In genomic region chr5:143145388-143145787, GRCh38 we compare ENCODE assay signal across 13 cellular contexts.
DNase-seq lines count a peak whose midpoint lies in the region; ATAC-seq, FAIRE-seq and TF ChIP-seq lines count a peak whose summit lies in the region.
"Had no signal": no experiment of that assay in that cellular context is flagged by ENCODE, and none has a peak within 500 bp of the region (broad histone marks: within the 10 kb centered on the region; RNA-seq: fewer than 3 reads in every experiment).

No MANE protein-coding gene starts in this region.

- H3K9me3 ChIP-seq in MM.1S (replicated peaks; ENCODE audit: insufficient read depth, low read length) (no peaks in the 10 kb centered on the region), lower lobe of right lung (no peaks in the 10 kb centered on the region), spleen (no peaks in the 10 kb centered on the region)

- H3K36me3 ChIP-seq in MM.1S (replicated peaks; ENCODE audit: insufficient read depth, low read length) (no peaks in the 10 kb centered on the region), lower lobe of right lung (peaks cover 9% of the 10 kb centered on the region), spleen (peaks cover 0 to 36% (median 0%) of the 10 kb centered on the region in 6 donors)

- H3K4me1 ChIP-seq in MM.1S (ENCODE audit: low read length): no peaks in the 10 kb centered on the region
- peaks cover 29% of the 10 kb centered on the region for H3K4me1 ChIP-seq in lower lobe of right lung
- H3K4me1 ChIP-seq in spleen: peaks cover 0 to 16% (median 6%) of the 10 kb centered on the region in 6 donors

- H3K27me3 ChIP-seq in MM.1S (replicated peaks; ENCODE audit: insufficient read depth, low read length): no peaks in the 10 kb centered on the region
- H3K27me3 ChIP-seq in lower lobe of right lung (ENCODE audit: low read depth): no peaks in the 10 kb centered on the region
- H3K27me3 ChIP-seq in spleen (replicated peaks in 1 of 7): no peaks in the 10 kb centered on the region

- 55 to 62% (median 56%) methylated on average over 6 of the region's 6 CpGs for WGBS in spleen, 5 donors

- H3F3A ChIP-seq in MM.1S (ENCODE audit: insufficient read depth, low read length): no peaks in the 10 kb centered on the region

- H3K79me2 ChIP-seq in MM.1S (ENCODE audit: low read length): no peaks in the 10 kb centered on the region

- H4K20me1 ChIP-seq in MM.1S (ENCODE audit: insufficient read depth, low read length): no peaks in the 10 kb centered on the region

- H3K4me3 ChIP-seq in MM.1S (ENCODE audit: low read length) (peak overlapping the region; percentile 22; the same call in 1 of the 2 replicates), lower lobe of right lung (no peak overlapping the region), spleen (no peak overlapping the region)

- H3K9me2 ChIP-seq in MM.1S (replicated peaks; ENCODE audit: insufficient read depth, low read length): no peaks in the 10 kb centered on the region

- TF ChIP-seq POLR2A in spleen (IDR thresholded peaks at IDR 0.05): no peak
- TF ChIP-seq POLR2A in H54 (IDR thresholded peaks at IDR 0.05; ENCODE audit: low read depth, low read length): no peak

- TF ChIP-seq CTCF in MM.1S (IDR thresholded peaks at IDR 0.05; ENCODE audit: low read length) (no peak), lower lobe of right lung (IDR thresholded peaks at IDR 0.05) (no peak), spleen (IDR thresholded peaks at IDR 0.05 in 8 of 11, conservative IDR thresholded peaks at IDR 0.05 in 3 of 11) (no peak)

- H3K4me2 ChIP-seq in MM.1S (ENCODE audit: low read depth, low read length): peak overlapping the region; percentile 29; the same call in 1 of the 2 replicates
- H3K4me2 ChIP-seq: KMS-11 had no signal

- H3K27ac ChIP-seq in MM.1S (ENCODE audit: low read length): no peak overlapping the region
- H3K27ac ChIP-seq in angular gyrus (ENCODE audit: low read depth, low read length): peak overlapping the region; percentile 48
- H3K27ac ChIP-seq in lower lobe of right lung: peak overlapping the region; percentile 69
- H3K27ac ChIP-seq in spleen: peak overlapping the region in 6 of 8 donors; percentile 28 to 71 (median 64)
- H3K27ac ChIP-seq: KMS-11 had no signal

- DNase-seq in MM.1S (no peak), lower lobe of right lung (no peak), spleen (no peak), H54 (ENCODE audit: insufficient read length, low spot score) (no peak)
- DNase-seq: activated effector memory CD4-positive, alpha-beta T cell treated with Interleukin-2 at 50 U/mL for 16 hours; central memory CD4-positive, alpha-beta T cell; NCI-H2081 treated with DMSO at 0.1 percent for 48 hours; stimulated activated CD4-positive, alpha-beta T cell treated with anti-CD3 and anti-CD28 coated beads, Interleukin-1b, Interleukin-23, amount 100 ng/mL, for 48 hours had no signal

- H3K9ac ChIP-seq in MM.1S (ENCODE audit: low read length): no peak overlapping the region
- H3K9ac ChIP-seq: KMS-11 had no signal

- intact Hi-C loops in lower lobe of right lung (cut with DNase I) (no loop called here), spleen (cut with DNase I; ENCODE audit: low total_unique reads) (no loop called here)

- FAIRE-seq in H54 (lab: Jason Lieb, UNC): no peak
- FAIRE-seq: keratinocyte had no signal

- ATAC-seq in lower lobe of right lung (no peak), HG03342 (IDR thresholded peaks at IDR 0.05; ENCODE audit: unreplicated experiment) (no peak), GM18519 (IDR thresholded peaks at IDR 0.05; ENCODE audit: low FRiP score, unreplicated experiment) (no peak)

- no peak overlapping the region for H2AFZ ChIP-seq in MM.1S (ENCODE audit: low read length)
